ENCODE assay signal across 20 cellular contexts in genomic region chr21:43874085-43874785, GRCh38. TPM values are rescaled to one million over a fixed set of nuclear protein-coding genes. Genes with fewer than 3 reads are reported as not detected.
A peak's percentile ranks its signal among the peaks of the same experiment; 100 is the strongest.
DNase-seq lines count a peak whose midpoint lies in the region; ATAC-seq and TF ChIP-seq lines count a peak whose summit lies in the region.
"Had no signal": no experiment of that assay in that cellular context is flagged by ENCODE, and none has a peak within 500 bp of the region (broad histone marks: within the 10 kb centered on the region; RNA-seq: fewer than 3 reads in every experiment).

No MANE protein-coding gene starts in this region.

- in situ Hi-C loops in transverse colon (cut with MboI; ENCODE audit: low pct_ligation_motif_present in 1 of 4, low pct_unique_long_range_greater_than_20kb in 1 of 4, low sequenced_read_pairs in 3 of 4) = no loop called here

- ATAC-seq in activated T-cell treated with anti-CD3 and anti-CD28 coated beads, Interleukin-2, amount 50 U/mL, for 72 hours (replicated peaks in 1 of 2) = peak in 1 of 2 donors; percentile 15
- no peak for ATAC-seq in activated T-cell treated with anti-CD3 and anti-CD28 coated beads, Interleukin-2, amount 50 U/mL, for 4 hours
- ATAC-seq: pancreas had no signal

- H3K4me3 ChIP-seq in spleen = no peak overlapping the region
- H3K4me3 ChIP-seq in transverse colon = no peak overlapping the region
- H3K4me3 ChIP-seq: lung, pancreas, SK-N-MC had no signal

- TF ChIP-seq CTCF in chondrocyte (IDR thresholded peaks at IDR 0.05) (no peak), spleen (IDR thresholded peaks at IDR 0.05 in 8 of 11, conservative IDR thresholded peaks at IDR 0.05 in 3 of 11) (no peak), transverse colon (IDR thresholded peaks at IDR 0.05) (no peak)

- 79 to 82% (median 81%) methylated on average over 12 of the region's 12 CpGs for WGBS in spleen, 5 donors
- 69 to 70% methylated on average over 9 to 12 of the region's 12 CpGs for WGBS in transverse colon (ENCODE audit: low coverage in 1 of 2), 2 donors

- no peak for TF ChIP-seq EP300 in transverse colon (IDR thresholded peaks at IDR 0.05; ENCODE audit: low read depth)

- H3K4me1 ChIP-seq in spleen (peaks cover 0 to 79% (median 32%) of the 10 kb centered on the region in 6 donors), transverse colon (peaks cover 0 to 4% (median 0%) of the 10 kb centered on the region in 4 donors)

- no peaks in the 10 kb centered on the region for H3K9me3 Mint-ChIP-seq in activated T-cell treated with anti-CD3 and anti-CD28 coated beads, Interleukin-2, amount 50 U/mL, for 72 hours
- no peaks in the 10 kb centered on the region for H3K9me3 Mint-ChIP-seq in activated T-cell treated with anti-CD3 and anti-CD28 coated beads, Interleukin-2, amount 50 U/mL, for 4 hours
- peaks cover 3% of the 10 kb centered on the region for H3K9me3 Mint-ChIP-seq in chondrocyte (ENCODE audit: low read depth)
- H3K9me3 Mint-ChIP-seq: HFFc6 had no signal

- peaks cover 76% of the 10 kb centered on the region for H3K4me1 Mint-ChIP-seq in activated T-cell treated with anti-CD3 and anti-CD28 coated beads, Interleukin-2, amount 50 U/mL, for 72 hours (ENCODE audit: low read depth)
- peaks cover 45% of the 10 kb centered on the region for H3K4me1 Mint-ChIP-seq in activated T-cell treated with anti-CD3 and anti-CD28 coated beads, Interleukin-2, amount 50 U/mL, for 4 hours (ENCODE audit: low read depth)
- H3K4me1 Mint-ChIP-seq in chondrocyte (ENCODE audit: low read depth) = peaks cover 11% of the 10 kb centered on the region

- TF ChIP-seq POLR2A in spleen (IDR thresholded peaks at IDR 0.05) = no peak
- TF ChIP-seq POLR2A in transverse colon (IDR thresholded peaks at IDR 0.05) = no peak

- H3K36me3 Mint-ChIP-seq in activated T-cell treated with anti-CD3 and anti-CD28 coated beads, Interleukin-2, amount 50 U/mL, for 72 hours (ENCODE audit: insufficient read depth in 2 of 2) = peaks cover 9 to 31% of the 10 kb centered on the region in 2 donors
- peaks cover 33% of the 10 kb centered on the region for H3K36me3 Mint-ChIP-seq in activated T-cell treated with anti-CD3 and anti-CD28 coated beads, Interleukin-2, amount 50 U/mL, for 4 hours (ENCODE audit: insufficient read depth)
- peaks cover 8% of the 10 kb centered on the region for H3K36me3 Mint-ChIP-seq in chondrocyte (ENCODE audit: low read depth)

- peak overlapping the region in 1 of 2 donors; percentile 35 for H3K4me3 Mint-ChIP-seq in activated T-cell treated with anti-CD3 and anti-CD28 coated beads, Interleukin-2, amount 50 U/mL, for 72 hours
- no peak overlapping the region for H3K4me3 Mint-ChIP-seq in activated T-cell treated with anti-CD3 and anti-CD28 coated beads, Interleukin-2, amount 50 U/mL, for 4 hours
- H3K4me3 Mint-ChIP-seq in chondrocyte (ENCODE audit: unreplicated experiment) = no peak overlapping the region
- H3K4me3 Mint-ChIP-seq: activated naive CD8-positive, alpha-beta T cell treated with anti-CD3 and anti-CD28 coated beads, Interleukin-2, amount 10 ng/mL, durations not matched to agents 7 days and 5 days; HFFc6 had no signal

- H3K27me3 ChIP-seq in spleen (replicated peaks in 1 of 7) = no peaks in the 10 kb centered on the region
- H3K27me3 ChIP-seq in transverse colon = no peaks in the 10 kb centered on the region
- H3K27me3 ChIP-seq: brain microvascular endothelial cell, pancreas had no signal

- no peaks in the 10 kb centered on the region for H3K27me3 Mint-ChIP-seq in activated T-cell treated with anti-CD3 and anti-CD28 coated beads, Interleukin-2, amount 50 U/mL, for 72 hours (ENCODE audit: low read depth)
- no peaks in the 10 kb centered on the region for H3K27me3 Mint-ChIP-seq in activated T-cell treated with anti-CD3 and anti-CD28 coated beads, Interleukin-2, amount 50 U/mL, for 4 hours (ENCODE audit: low read depth)
- H3K27me3 Mint-ChIP-seq in chondrocyte (ENCODE audit: low read depth) = no peaks in the 10 kb centered on the region
- H3K27me3 Mint-ChIP-seq: activated naive CD8-positive, alpha-beta T cell treated with anti-CD3 and anti-CD28 coated beads, Interleukin-2, amount 10 ng/mL, durations not matched to agents 7 days and 5 days had no signal

- DNase-seq in activated T-cell treated with anti-CD3 and anti-CD28 coated beads, Interleukin-2, amount 50 U/mL, for 72 hours = no peak
- DNase-seq in activated T-cell treated with anti-CD3 and anti-CD28 coated beads, Interleukin-2, amount 50 U/mL, for 4 hours = no peak
- DNase-seq in Kasumi-1 (lab: John Stamatoyannopoulos, UW) (peak; percentile 6 to 11), chondrocyte (ENCODE audit: low spot score) (peak; percentile 25), spleen (peak; percentile 65), KG1 (lab: John Stamatoyannopoulos, UW) (no peak), EL (no peak), transverse colon (no peak)
- DNase-seq: activated naive CD8-positive, alpha-beta T cell treated with anti-CD3 and anti-CD28 coated beads, Interleukin-2, amount 10 ng/mL, durations not matched to agents 7 days and 5 days; brain microvascular endothelial cell; cortex of kidney; DMS53; HFFc6; hypothalamus; NCI-H1048; NCI-H510A; pancreas; T-helper 9 cell had no signal

- H3K9me3 ChIP-seq in spleen = peaks cover 0 to 5% (median 0%) of the 10 kb centered on the region in 8 donors
- H3K9me3 ChIP-seq in transverse colon = no peaks in the 10 kb centered on the region
- H3K9me3 ChIP-seq: pancreas had no signal

- intact Hi-C loops in spleen (cut with DNase I; ENCODE audit: low total_unique reads) (no loop called here), transverse colon (cut with DNase I; ENCODE audit: low total_unique reads) (loop anchor here (5.0 kb wide), 1 partner anchor 63 kb away; no protein-coding TSS in a partner anchor)

- H3K27ac Mint-ChIP-seq in activated T-cell treated with anti-CD3 and anti-CD28 coated beads, Interleukin-2, amount 50 U/mL, for 72 hours = peak overlapping the region; percentile 75
- H3K27ac Mint-ChIP-seq in chondrocyte (ENCODE audit: unreplicated experiment) = peak overlapping the region; percentile 61
- H3K27ac Mint-ChIP-seq: activated naive CD8-positive, alpha-beta T cell treated with anti-CD3 and anti-CD28 coated beads, Interleukin-2, amount 10 ng/mL, durations not matched to agents 7 days and 5 days; HFFc6 had no signal

- H3K36me3 ChIP-seq in spleen (peaks cover 0 to 53% (median 6%) of the 10 kb centered on the region in 6 donors), transverse colon (no peaks in the 10 kb centered on the region)
- H3K36me3 ChIP-seq: brain microvascular endothelial cell, pancreas had no signal

- no peak overlapping the region for H3K27ac ChIP-seq in spleen
- H3K27ac ChIP-seq in transverse colon = no peak overlapping the region
- H3K27ac ChIP-seq: brain microvascular endothelial cell, pancreas, SK-N-MC had no signal

RNA-seq across cellular contexts. Expression of gene AGPAT3, which starts 9.2 kb away (rescaled TPM):
- total RNA-seq in activated T-cell treated with anti-CD3 and anti-CD28 coated beads, Interleukin-2, amount 50 U/mL, for 72 hours = 10 to 100 TPM; 86.1 to 87.1 TPM
- 100 to 1,000 TPM in 2 of 3 donors, 10 to 100 TPM in 1; 97.4 to 122 (median 117) TPM for total RNA-seq in activated T-cell treated with anti-CD3 and anti-CD28 coated beads, Interleukin-2, amount 50 U/mL, for 4 hours
- total RNA-seq in chondrocyte (43.5 to 48.1 TPM (median 45.4 TPM) in 3 replicates), spleen (10 to 100 TPM; 50.8 to 92.0 (median 64.5) TPM), transverse colon (100 to 1,000 TPM in 1 of 4 donors, 10 to 100 TPM in 3; 59.9 to 116 (median 85.3) TPM)
- 10 to 100 TPM in 1 of 3 donors, 1 to 10 TPM in 2; 6.9 to 20.7 (median 8.3) TPM for polyA plus RNA-seq in spleen

Comparison
In these comparisons a context has a peak if more than half of its experiments do, and no peak if none do; other contexts are left out.
1. DNase-seq: peak in Kasumi-1 (2 of 2), chondrocyte (single experiment) and spleen (single experiment); none in activated T-cell treated with anti-CD3 and anti-CD28 coated beads, Interleukin-2, amount 50 U/mL, for 72 hours (0 of 2), activated T-cell treated with anti-CD3 and anti-CD28 coated beads, Interleukin-2, amount 50 U/mL, for 4 hours (single experiment), KG1 (single experiment), EL (single experiment) and transverse colon (single experiment).